In the genomic region with DNA sequence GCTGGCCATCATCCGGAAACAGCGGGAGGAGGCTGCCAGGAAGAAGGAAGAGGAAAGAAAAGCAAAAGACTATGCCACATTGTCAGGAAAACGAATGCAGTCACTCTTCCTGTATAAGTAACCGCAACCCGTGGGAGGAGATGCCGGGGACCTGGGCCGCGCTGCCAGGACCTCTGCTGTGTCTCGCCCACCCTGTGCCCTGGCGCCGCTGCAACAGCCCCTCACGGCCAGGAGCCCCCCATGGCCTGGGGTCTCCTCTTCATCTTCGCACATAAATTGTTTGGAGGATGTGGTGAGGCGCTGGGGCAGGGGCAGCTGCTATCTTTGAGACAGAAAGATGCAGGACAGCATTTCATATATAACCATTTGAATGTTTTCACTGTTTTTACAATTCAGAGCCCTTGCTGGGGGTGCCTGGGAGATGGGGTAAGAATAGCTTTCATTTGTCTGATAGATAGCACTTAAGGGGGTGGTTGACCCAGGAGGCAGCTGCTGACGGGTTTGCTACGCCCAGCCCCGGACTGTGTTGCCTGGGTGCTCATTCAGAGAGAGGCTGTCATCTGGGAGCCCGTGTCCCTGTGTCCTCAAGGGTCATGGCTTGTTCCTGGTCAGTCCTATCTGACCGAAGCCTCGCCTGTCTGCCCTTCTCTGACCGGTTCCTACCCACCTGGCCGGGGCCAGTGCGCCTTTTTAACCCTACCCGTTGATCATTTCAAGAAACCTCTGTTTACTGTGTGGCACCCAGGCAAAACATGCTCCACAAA, we compare ENCODE assay signal across 35 cellular contexts.
"Had no signal": no experiment of that assay in that cellular context is flagged by ENCODE, and none has a peak within 500 bp of the region (broad histone marks: within the 10 kb centered on the region; RNA-seq: fewer than 3 reads in every experiment).

No MANE protein-coding gene starts in this region.

- DNase-seq: activated B cell treated with CpG ODN at 0.5 μM for 24 hours; activated CD4-positive, alpha-beta T cell treated with anti-CD3 and anti-CD28 coated beads for 48 hours; activated CD4-positive, alpha-beta T cell treated with anti-CD3 and anti-CD28 coated beads, Interleukin-2, amount 50 U/mL, for 1 hour; activated CD4-positive, alpha-beta T cell treated with anti-CD3 and anti-CD28 coated beads, Interleukin-2, amount 50 U/mL, for 48 hours; activated CD8-positive, alpha-beta memory T cell treated with anti-CD3 and anti-CD28 coated beads for 24 hours; activated CD8-positive, alpha-beta T cell treated with anti-CD3 and anti-CD28 coated beads for 36 hours; activated effector memory CD4-positive, alpha-beta T cell treated with Interleukin-2 at 50 U/mL for 16 hours; activated gamma-delta T cell treated with Interleukin-2 at 50 U/mL for 16 hours; activated naive CD4-positive, alpha-beta T cell treated with anti-CD3 and anti-CD28 coated beads, Interleukin-2, amount 50 U/mL, for 16 hours; activated naive CD4-positive, alpha-beta T cell treated with Interleukin-2 at 50 U/mL for 16 hours; activated T-cell treated with anti-CD3 and anti-CD28 coated beads, Interleukin-2, amount 50 U/mL, for 4 hours; amniotic stem cell; anterior cingulate cortex; central memory CD4-positive, alpha-beta T cell; cerebellar nuclear complex; effector memory CD4-positive, alpha-beta T cell; endodermal cell; foreskin fibroblast; glutamatergic neuron; T-helper 1 cell; T-helper 17 cell; T1000; WERI-Rb-1 had no signal

- H3K4me1 ChIP-seq: breast epithelium, heart left ventricle had no signal

- H3K27ac ChIP-seq: breast epithelium, cardiac muscle cell, coronary artery, dorsolateral prefrontal cortex, heart left ventricle, WERI-Rb-1 had no signal

- H3K27ac Mint-ChIP-seq: activated B cell treated with CpG ODN at 0.5 μM for 24 hours; activated CD8-positive, alpha-beta T cell treated with anti-CD3 and anti-CD28 coated beads for 36 hours; activated naive CD8-positive, alpha-beta T cell; activated T-helper 17 cell treated with anti-CD3 and anti-CD28 coated beads, Interleukin-2, amount 50 U/mL, for 72 hours; brain; dendritic cell treated with granulocyte-macrophage colony-stimulating factor and Interleukin-4, amounts not matched to agents 40 ng/mL and 50 ng/mL, for 4 days; endodermal cell; T-helper 17 cell; T-helper 2 cell treated with Interferon-gamma antibody and Interleukin-4, amounts not matched to agents 5 μg/mL and 100 μg/mL, for 36 hours had no signal

- H3K27me3 Mint-ChIP-seq: activated B cell treated with CpG ODN at 0.5 μM for 24 hours; activated CD8-positive, alpha-beta T cell treated with anti-CD3 and anti-CD28 coated beads for 36 hours; activated naive CD8-positive, alpha-beta T cell; activated T-helper 17 cell treated with anti-CD3 and anti-CD28 coated beads, Interleukin-2, amount 50 U/mL, for 72 hours; dendritic cell treated with granulocyte-macrophage colony-stimulating factor and Interleukin-4, amounts not matched to agents 40 ng/mL and 50 ng/mL, for 4 days; T-helper 17 cell had no signal

- ATAC-seq: activated CD4-positive, CD25-positive, alpha-beta regulatory T cell treated with anti-CD3 and anti-CD28 coated beads, Interleukin-2, amount 50 U/mL, for 24 hours; activated CD8-positive, alpha-beta T cell treated with anti-CD3 and anti-CD28 coated beads for 36 hours; activated T-cell treated with anti-CD3 and anti-CD28 coated beads, Interleukin-2, amount 50 U/mL, for 4 hours; activated T-helper 17 cell treated with anti-CD3 and anti-CD28 coated beads, Interleukin-2, amount 50 U/mL, for 72 hours; esophagus mucosa; heart left ventricle; T-helper 17 cell had no signal

- H3K4me3 Mint-ChIP-seq: activated B cell treated with CpG ODN at 0.5 μM for 24 hours; activated CD8-positive, alpha-beta T cell treated with anti-CD3 and anti-CD28 coated beads for 36 hours; activated naive CD8-positive, alpha-beta T cell; activated T-cell treated with anti-CD3 and anti-CD28 coated beads, Interleukin-2, amount 50 U/mL, for 4 hours; activated T-helper 17 cell treated with anti-CD3 and anti-CD28 coated beads, Interleukin-2, amount 50 U/mL, for 72 hours; brain; dendritic cell treated with granulocyte-macrophage colony-stimulating factor and Interleukin-4, amounts not matched to agents 40 ng/mL and 50 ng/mL, for 4 days; endodermal cell; T-helper 17 cell; T-helper 2 cell treated with Interferon-gamma antibody and Interleukin-4, amounts not matched to agents 5 μg/mL and 100 μg/mL, for 36 hours had no signal

- H3K4me3 ChIP-seq: breast epithelium, cardiac muscle cell, coronary artery, dorsolateral prefrontal cortex, heart left ventricle had no signal

- H3K36me3 Mint-ChIP-seq: activated naive CD8-positive, alpha-beta T cell; brain had no signal

- H3K4me1 Mint-ChIP-seq: activated B cell treated with CpG ODN at 0.5 μM for 24 hours; activated T-helper 17 cell treated with anti-CD3 and anti-CD28 coated beads, Interleukin-2, amount 50 U/mL, for 72 hours; T-helper 17 cell had no signal

- H3K27me3 ChIP-seq: breast epithelium, cardiac muscle cell, dorsolateral prefrontal cortex, heart left ventricle had no signal

- H3K36me3 ChIP-seq: breast epithelium, cardiac muscle cell, heart left ventricle, WERI-Rb-1 had no signal
